8 cellular contexts compared by ENCODE assay signal in genomic region chr6:42368156-42368555, GRCh38.
A peak's percentile ranks its signal among the peaks of the same experiment; 100 is the strongest.
DNase-seq lines count a peak whose midpoint lies in the region; ATAC-seq and TF ChIP-seq lines count a peak whose summit lies in the region.

No MANE protein-coding gene starts in this region.

- peak; percentile 79 to 81 for ATAC-seq in activated CD4-positive, CD25-positive, alpha-beta regulatory T cell treated with anti-CD3 and anti-CD28 coated beads, Interleukin-2, amount 50 U/mL, for 24 hours
- no peak for ATAC-seq in lower lobe of right lung
- ATAC-seq in HG02571 (IDR thresholded peaks at IDR 0.05; ENCODE audit: unreplicated experiment), result no peak
- ATAC-seq in aorta (ENCODE audit: low FRiP score), result no peak

- no peak for TF ChIP-seq EP300 in transverse colon (IDR thresholded peaks at IDR 0.05; ENCODE audit: low read depth)

- in situ Hi-C loops in transverse colon (cut with MboI; ENCODE audit: low pct_ligation_motif_present in 1 of 4, low pct_unique_long_range_greater_than_20kb in 1 of 4, low sequenced_read_pairs in 3 of 4), result no loop called here

- H3K4me1 ChIP-seq in lower lobe of right lung, result peaks cover 54% of the 10 kb centered on the region
- H3K4me1 ChIP-seq in transverse colon, result peaks cover 3 to 39% (median 17%) of the 10 kb centered on the region in 4 donors
- no peaks in the 10 kb centered on the region for H3K4me1 ChIP-seq in aorta (ENCODE audit: control insufficient read depth in 1 of 2, insufficient read depth in 2 of 2, low read length in 2 of 2)

- no peaks in the 10 kb centered on the region for H3K36me3 ChIP-seq in lower lobe of right lung
- no peaks in the 10 kb centered on the region for H3K36me3 ChIP-seq in transverse colon
- no peaks in the 10 kb centered on the region for H3K36me3 ChIP-seq in aorta (ENCODE audit: control insufficient read depth in 1 of 2, insufficient read depth in 2 of 2, low read length in 1 of 2)

- DNase-seq in activated CD4-positive, CD25-positive, alpha-beta regulatory T cell (lab: John Stamatoyannopoulos, UW), result no peak
- peak; percentile 34 to 60 for DNase-seq in activated CD4-positive, alpha-beta T cell treated with anti-CD3 and anti-CD28 coated beads, Interleukin-2, amount 50 U/mL, for 24 hours (ENCODE audit: low read depth in 1 of 2, low spot score in 1 of 2)
- DNase-seq in lower lobe of right lung (no peak), transverse colon (no peak), NCI-H1694 (lab: John Stamatoyannopoulos, UW) (no peak), aorta (no peak)

- no peak overlapping the region for H3K4me3 ChIP-seq in lower lobe of right lung
- no peak overlapping the region for H3K4me3 ChIP-seq in transverse colon
- no peak overlapping the region for H3K4me3 ChIP-seq in aorta (ENCODE audit: low read length in 2 of 2)

- H3K27me3 ChIP-seq in lower lobe of right lung (ENCODE audit: low read depth) (no peaks in the 10 kb centered on the region), transverse colon (no peaks in the 10 kb centered on the region), aorta (ENCODE audit: control insufficient read depth in 1 of 2, insufficient read depth in 2 of 2, low read length in 1 of 2) (no peaks in the 10 kb centered on the region)

- WGBS in transverse colon (ENCODE audit: low coverage in 1 of 2), 2 donors, result 71 to 75% methylated on average over 2 to 6 of the region's 6 CpGs
- WGBS in aorta, 2 donors, result 86 to 90% methylated on average over 6 of the region's 6 CpGs

- intact Hi-C loops in lower lobe of right lung (cut with DNase I) (no loop called here), transverse colon (cut with DNase I; ENCODE audit: low total_unique reads) (no loop called here), aorta (cut with DNase I) (no loop called here)

- no peaks in the 10 kb centered on the region for H3K9me3 ChIP-seq in lower lobe of right lung
- H3K9me3 ChIP-seq in transverse colon, result no peaks in the 10 kb centered on the region
- H3K9me3 ChIP-seq in aorta (ENCODE audit: control insufficient read depth, low read length), result no peaks in the 10 kb centered on the region

- TF ChIP-seq POLR2A in transverse colon (IDR thresholded peaks at IDR 0.05), result no peak

- peak overlapping the region; percentile 80 for H3K27ac ChIP-seq in lower lobe of right lung
- peak overlapping the region; percentile 60 to 78 (median 67) for H3K27ac ChIP-seq in transverse colon
- H3K27ac ChIP-seq in aorta (ENCODE audit: low read depth in 1 of 2, low read length in 2 of 2), result no peak overlapping the region

- TF ChIP-seq CTCF in lower lobe of right lung (IDR thresholded peaks at IDR 0.05), result no peak
- no peak for TF ChIP-seq CTCF in transverse colon (IDR thresholded peaks at IDR 0.05)

Comparison
In these comparisons a context has a peak if more than half of its experiments do, and no peak if none do; other contexts are left out.
1. ATAC-seq: peak in activated CD4-positive, CD25-positive, alpha-beta regulatory T cell treated with anti-CD3 and anti-CD28 coated beads, Interleukin-2, amount 50 U/mL, for 24 hours (2 of 2); none in lower lobe of right lung (0 of 2), HG02571 (single experiment) and aorta (single experiment).
2. DNase-seq: peak in activated CD4-positive, alpha-beta T cell treated with anti-CD3 and anti-CD28 coated beads, Interleukin-2, amount 50 U/mL, for 24 hours (2 of 2); none in activated CD4-positive, CD25-positive, alpha-beta regulatory T cell (0 of 4), lower lobe of right lung (single experiment), transverse colon (single experiment), NCI-H1694 (single experiment) and aorta (0 of 2).
3. H3K27ac ChIP-seq: peak in lower lobe of right lung (single experiment) and transverse colon (4 of 4); none in aorta (0 of 2).